In genomic region chr6:10411131-10411914, GRCh38 we compare ENCODE assay signal across 9 cellular contexts. TPM values are rescaled to one million over a fixed set of nuclear protein-coding genes. Genes with fewer than 3 reads are reported as not detected.
A peak's percentile ranks its signal among the peaks of the same experiment; 100 is the strongest.
DNase-seq lines count a peak whose midpoint lies in the region; ATAC-seq and TF ChIP-seq lines count a peak whose summit lies in the region.
"Had no signal": no experiment of that assay in that cellular context is flagged by ENCODE, and none has a peak within 500 bp of the region (broad histone marks: within the 10 kb centered on the region; RNA-seq: fewer than 3 reads in every experiment).

No MANE protein-coding gene starts in this region.

- H3K4me3 ChIP-seq in cardiac muscle cell, result peak overlapping the region; percentile 27
- peak overlapping the region; percentile 48 to 61 for H3K4me3 ChIP-seq in left lung
- peak overlapping the region; percentile 14 to 89 (median 49) for H3K4me3 ChIP-seq in thyroid gland (replicated peaks in 1 of 3)

- WGBS in thyroid gland, 2 donors, result 5% methylated on average over 59 to 60 of the region's 60 CpGs

- H3K9me3 Mint-ChIP-seq in activated naive CD8-positive, alpha-beta T cell treated with anti-CD3 and anti-CD28 coated beads, Interleukin-2, amount 50 U/mL, for 24 hours, result peaks cover 17% of the 10 kb centered on the region

- DNase-seq in cardiac muscle cell (ENCODE audit: low read depth in 1 of 2, low spot score in 1 of 2) (no peak), Right ventricle myocardium inferior (ENCODE audit: missing footprints) (no peak), left lung (no peak), thyroid gland (no peak), NCI-H1436 (lab: John Stamatoyannopoulos, UW) (no peak), midbrain (lab: John Stamatoyannopoulos, UW) (no peak), AG20443 (ENCODE audit: low spot score) (no peak)
- DNase-seq in activated naive CD8-positive, alpha-beta T cell treated with anti-CD3 and anti-CD28 coated beads, Interleukin-2, amount 50 U/mL, for 24 hours, result no peak

- peak overlapping the region; percentile 83 for H3K4me3 Mint-ChIP-seq in activated naive CD8-positive, alpha-beta T cell treated with anti-CD3 and anti-CD28 coated beads, Interleukin-2, amount 50 U/mL, for 24 hours

- peak overlapping the region; percentile 76 for H3K27ac Mint-ChIP-seq in activated naive CD8-positive, alpha-beta T cell treated with anti-CD3 and anti-CD28 coated beads, Interleukin-2, amount 50 U/mL, for 24 hours

- H3K36me3 Mint-ChIP-seq in activated naive CD8-positive, alpha-beta T cell treated with anti-CD3 and anti-CD28 coated beads, Interleukin-2, amount 50 U/mL, for 24 hours (ENCODE audit: low read depth), result peaks cover 19% of the 10 kb centered on the region

- H3K4me1 Mint-ChIP-seq in activated naive CD8-positive, alpha-beta T cell treated with anti-CD3 and anti-CD28 coated beads, Interleukin-2, amount 50 U/mL, for 24 hours, result peaks cover 45% of the 10 kb centered on the region

- peaks cover 89% of the 10 kb centered on the region for H3K27me3 Mint-ChIP-seq in activated naive CD8-positive, alpha-beta T cell treated with anti-CD3 and anti-CD28 coated beads, Interleukin-2, amount 50 U/mL, for 24 hours

- H3K9me3 ChIP-seq in cardiac muscle cell (ENCODE audit: low read depth) (no peaks in the 10 kb centered on the region), left lung (no peaks in the 10 kb centered on the region), thyroid gland (no peaks in the 10 kb centered on the region)

- no peak for TF ChIP-seq POLR2A in thyroid gland (IDR thresholded peaks at IDR 0.05)

- H3K36me3 ChIP-seq in cardiac muscle cell, result no peaks in the 10 kb centered on the region
- no peaks in the 10 kb centered on the region for H3K36me3 ChIP-seq in left lung
- no peaks in the 10 kb centered on the region for H3K36me3 ChIP-seq in thyroid gland

- no peak for TF ChIP-seq CTCF in cardiac muscle cell (IDR thresholded peaks at IDR 0.05; ENCODE audit: low read depth, low read length)
- no peak for TF ChIP-seq CTCF in left lung (IDR thresholded peaks at IDR 0.05)
- TF ChIP-seq CTCF in thyroid gland (IDR thresholded peaks at IDR 0.05), result no peak

- H3K27ac ChIP-seq in cardiac muscle cell, result no peak overlapping the region
- H3K27ac ChIP-seq in left lung, result no peak overlapping the region
- peak overlapping the region in 1 of 3 donors; percentile 36 for H3K27ac ChIP-seq in thyroid gland

- H3K4me1 ChIP-seq in cardiac muscle cell (ENCODE audit: low read depth) (peaks cover 5% of the 10 kb centered on the region), left lung (peaks cover 18 to 32% of the 10 kb centered on the region in 2 donors), thyroid gland (peaks cover 26 to 37% of the 10 kb centered on the region in 2 donors)

- intact Hi-C loops in Right ventricle myocardium inferior (cut with DNase I), result no loop called here
- intact Hi-C loops in left lung (cut with DNase I), result no loop called here
- intact Hi-C loops in thyroid gland (cut with DNase I), result no loop called here

- no peak for ATAC-seq in Right ventricle myocardium inferior
- ATAC-seq in activated naive CD8-positive, alpha-beta T cell treated with anti-CD3 and anti-CD28 coated beads, Interleukin-2, amount 50 U/mL, for 24 hours, result no peak
- ATAC-seq in left lung, result no peak

- H3K27me3 ChIP-seq in cardiac muscle cell (peaks cover 100% of the 10 kb centered on the region), left lung (peaks cover 95 to 100% of the 10 kb centered on the region in 2 donors), thyroid gland (peaks cover 61% of the 10 kb centered on the region)

RNA-seq across cellular contexts. Expression of gene TFAP2A, which starts 3.6 kb away (rescaled TPM):
- not detected in 2 replicates for total RNA-seq in cardiac muscle cell
- 0.17 and 0.26 TPM in 2 replicates for polyA plus RNA-seq in cardiac muscle cell
- 0.43 TPM for total RNA-seq in Right ventricle myocardium inferior
- under 1 TPM; 0.73 to 0.97 TPM for total RNA-seq in left lung
- under 1 TPM in 2 of 4 donors, not detected in 2; 0.40 to 0.78 TPM for total RNA-seq in thyroid gland
- total RNA-seq: dermis microvascular lymphatic vessel endothelial cell had no signal
